ENCODE assay signal across 22 cellular contexts in genomic region chr11:127993788-127994187, GRCh38.
DNase-seq lines count a peak whose midpoint lies in the region; ATAC-seq and TF ChIP-seq lines count a peak whose summit lies in the region.
"Had no signal": no experiment of that assay in that cellular context is flagged by ENCODE, and none has a peak within 500 bp of the region (broad histone marks: within the 10 kb centered on the region; RNA-seq: fewer than 3 reads in every experiment).

No MANE protein-coding gene starts in this region.

- H3K4me2 ChIP-seq in H9 (ENCODE audit: insufficient read depth, insufficient read length, low read length) (no peak overlapping the region), mesenchymal stem cell (ENCODE audit: low read length, poor library complexity, severe bottlenecking) (no peak overlapping the region)
- H3K4me2 ChIP-seq: BLaER1, PC-9 had no signal

- no peak overlapping the region for H4K91ac ChIP-seq in H9 (ENCODE audit: insufficient read length, low read depth, low read length)
- peak overlapping the region; percentile 40 for H4K91ac ChIP-seq in mesenchymal stem cell (ENCODE audit: low read length)

- H4K20me1 ChIP-seq in H9 (ENCODE audit: control insufficient read depth, insufficient read depth, insufficient read length): no peaks in the 10 kb centered on the region
- H4K20me1 ChIP-seq: BLaER1 had no signal

- no CpG with 5 or more reads among the region's 7 CpGs for WGBS in H9 (ENCODE audit: extremely low coverage, insufficient read length, low lambda C conversion rate)
- 93% methylated on average over 7 of the region's 7 CpGs for WGBS in mesenchymal stem cell

- H3K4me3 Mint-ChIP-seq in H9 (no peak overlapping the region), WTC11 (no peak overlapping the region)
- H3K4me3 Mint-ChIP-seq: activated naive CD8-positive, alpha-beta T cell; central memory CD8-positive, alpha-beta T cell; stimulated activated naive CD8-positive, alpha-beta T cell treated with anti-CD3 and anti-CD28 coated beads, Interleukin-15, amount 100 ng/mL, for 72 hours had no signal

- H3K36me3 ChIP-seq in mesenchymal stem cell (ENCODE audit: control insufficient read depth in 1 of 2, insufficient read depth in 2 of 2, low read depth in 1 of 2, low read length in 2 of 2): no peaks in the 10 kb centered on the region
- H3K36me3 ChIP-seq: BLaER1 had no signal

- no peaks in the 10 kb centered on the region for H3K9me3 Mint-ChIP-seq in H9
- H3K9me3 Mint-ChIP-seq in WTC11: no peaks in the 10 kb centered on the region
- H3K9me3 Mint-ChIP-seq: central memory CD8-positive, alpha-beta T cell; stimulated activated naive CD8-positive, alpha-beta T cell treated with anti-CD3 and anti-CD28 coated beads, Interleukin-15, amount 100 ng/mL, for 72 hours had no signal

- no peak overlapping the region for H2AFZ ChIP-seq in H9 (ENCODE audit: low read length)
- no peak overlapping the region for H2AFZ ChIP-seq in mesenchymal stem cell (ENCODE audit: low read depth, low read length)
- H2AFZ ChIP-seq: PC-9 had no signal

- H3T11ph ChIP-seq in H9 (ENCODE audit: low read length): no peak overlapping the region

- no peak overlapping the region for H3K23ac ChIP-seq in H9 (ENCODE audit: insufficient read length, low read depth, low read length)
- H3K23ac ChIP-seq in mesenchymal stem cell (ENCODE audit: low read length in 2 of 2): no peak overlapping the region

- H3K56ac ChIP-seq in H9 (ENCODE audit: insufficient read length, low read depth, low read length): no peak overlapping the region

- no peaks in the 10 kb centered on the region for H3K36me3 Mint-ChIP-seq in H9 (ENCODE audit: insufficient read depth in 1 of 3, low read depth in 3 of 3)
- H3K36me3 Mint-ChIP-seq in WTC11: no peaks in the 10 kb centered on the region

- H3K14ac ChIP-seq in H9 (ENCODE audit: insufficient read depth, low read length) (no peak overlapping the region), mesenchymal stem cell (ENCODE audit: low read length in 2 of 2) (peak overlapping the region in 1 of 2 experiments; percentile 26)

- no peak overlapping the region for H3K4ac ChIP-seq in H9 (ENCODE audit: low read depth, low read length)
- no peak overlapping the region for H3K4ac ChIP-seq in mesenchymal stem cell (ENCODE audit: low read depth in 1 of 2, low read length in 2 of 2)

- H3K23me2 ChIP-seq in H9 (ENCODE audit: insufficient read length, low read depth, low read length, poor library complexity, severe bottlenecking): no peaks in the 10 kb centered on the region

- H3K27me3 ChIP-seq in H9 (ENCODE audit: insufficient read depth, low read length): no peaks in the 10 kb centered on the region
- no peaks in the 10 kb centered on the region for H3K27me3 ChIP-seq in mesenchymal stem cell (ENCODE audit: control insufficient read depth in 1 of 2, insufficient read depth in 1 of 2, low read length in 2 of 2)
- H3K27me3 ChIP-seq: BLaER1 had no signal

- H4K5ac ChIP-seq in H9 (ENCODE audit: insufficient read length, low read depth, low read length): no peak overlapping the region

- no peak overlapping the region for H2BK12ac ChIP-seq in H9 (ENCODE audit: insufficient read length, low read depth, low read length)
- H2BK12ac ChIP-seq in mesenchymal stem cell (ENCODE audit: low read length in 2 of 2): no peak overlapping the region

- no peaks in the 10 kb centered on the region for H3K4me1 ChIP-seq in H9 (ENCODE audit: insufficient read depth, low read length)
- H3K4me1 ChIP-seq in mesenchymal stem cell (ENCODE audit: control insufficient read depth, insufficient read depth, low read depth, low read length): peaks cover 6% of the 10 kb centered on the region
- H3K4me1 ChIP-seq: BLaER1 had no signal

- H4K8ac ChIP-seq in H9 (replicated peaks; ENCODE audit: insufficient read length, low read depth, low read length): no peak overlapping the region
- H4K8ac ChIP-seq in mesenchymal stem cell (ENCODE audit: low read length): no peak overlapping the region

- H2AK5ac ChIP-seq in H9 (ENCODE audit: insufficient read length, low read length) (no peak overlapping the region), mesenchymal stem cell (ENCODE audit: low read length, severe bottlenecking) (peak overlapping the region; percentile 83)

- no peaks in the 10 kb centered on the region for H3K9me3 ChIP-seq in H9 (ENCODE audit: control insufficient read depth, low read depth, low read length)
- no peaks in the 10 kb centered on the region for H3K9me3 ChIP-seq in mesenchymal stem cell (ENCODE audit: control insufficient read depth, low read length)
- H3K9me3 ChIP-seq: BLaER1 had no signal

- no peak overlapping the region for H2BK120ac ChIP-seq in H9 (ENCODE audit: low read depth, low read length, poor library complexity, severe bottlenecking)
- no peak overlapping the region for H2BK120ac ChIP-seq in mesenchymal stem cell (ENCODE audit: low read depth, low read length)

- POLR2A ChIA-PET in WTC11 (lab: Charles Lee): no interaction called here

- no peak overlapping the region for H3K9ac ChIP-seq in H9 (ENCODE audit: extremely low read depth, insufficient read length, low read length)
- no peak overlapping the region for H3K9ac ChIP-seq in mesenchymal stem cell (ENCODE audit: low read length)
- H3K9ac ChIP-seq: BLaER1 had no signal

- H3K18ac ChIP-seq in H9 (ENCODE audit: insufficient read length, low read depth, low read length) (no peak overlapping the region), mesenchymal stem cell (ENCODE audit: low read depth in 1 of 2, low read length in 2 of 2) (no peak overlapping the region)

- H2BK20ac ChIP-seq in H9 (ENCODE audit: low read depth, low read length, poor library complexity, severe bottlenecking): no peak overlapping the region

- ATAC-seq in WTC11 (peak; percentile 97), GM19452 (IDR thresholded peaks at IDR 0.05; ENCODE audit: unreplicated experiment) (no peak)
- ATAC-seq: GM12878; stimulated activated naive CD8-positive, alpha-beta T cell treated with anti-CD3 and anti-CD28 coated beads, Interleukin-15, amount 100 ng/mL, for 72 hours had no signal

- H3K79me1 ChIP-seq in H9 (ENCODE audit: insufficient read depth, low read depth, low read length, poor library complexity, severe bottlenecking): no peaks in the 10 kb centered on the region
- H3K79me1 ChIP-seq in mesenchymal stem cell (replicated peaks; ENCODE audit: low read length, poor library complexity, severe bottlenecking): no peaks in the 10 kb centered on the region

- H2BK15ac ChIP-seq in H9 (ENCODE audit: low read depth, low read length): no peak overlapping the region
- no peak overlapping the region for H2BK15ac ChIP-seq in mesenchymal stem cell (ENCODE audit: low read depth, poor library complexity, severe bottlenecking)

- CTCF ChIA-PET in WTC11 (lab: Charles Lee): interaction anchor here (0.6 to 1.0 kb wide), 2 partner anchors 150 to 432 kb away, joined by 3 to 4 read pairs; no protein-coding TSS in a partner anchor

- H3K79me2 ChIP-seq in H9 (ENCODE audit: insufficient read depth, low read length): no peaks in the 10 kb centered on the region

- DNase-seq in AG10803 (ENCODE audit: low read depth) (no peak), H9 (peak; percentile 51), WTC11 (ENCODE audit: low spot score) (peak; percentile 47), mesenchymal stem cell (no peak), NCI-H345 (lab: John Stamatoyannopoulos, UW) (no peak), NCI-H446 (lab: John Stamatoyannopoulos, UW) (no peak), dermis blood vessel endothelial cell (no peak)
- DNase-seq: activated CD4-positive, CD25-positive, alpha-beta regulatory T cell; DMS79 treated with DMSO at 0.1 percent for 48 hours; islet precursor cell; KG1; NCI-H1436 treated with DMSO at 0.1 percent for 48 hours; NCI-H510A treated with DMSO at 0.1 percent for 48 hours; occipital lobe; PC-9; small intestine; stimulated activated naive CD8-positive, alpha-beta T cell treated with anti-CD3 and anti-CD28 coated beads, Interleukin-15, amount 100 ng/mL, for 72 hours had no signal

- no peak overlapping the region for H2BK5ac ChIP-seq in H9 (ENCODE audit: insufficient read length, low read length)
- no peak overlapping the region for H2BK5ac ChIP-seq in mesenchymal stem cell (ENCODE audit: low read depth, low read length, poor library complexity, severe bottlenecking)

- no peak overlapping the region for H3K27ac Mint-ChIP-seq in H9
- no peak overlapping the region for H3K27ac Mint-ChIP-seq in WTC11
- H3K27ac Mint-ChIP-seq: activated naive CD8-positive, alpha-beta T cell; stimulated activated naive CD8-positive, alpha-beta T cell treated with anti-CD3 and anti-CD28 coated beads, Interleukin-15, amount 100 ng/mL, for 72 hours had no signal

- no peak overlapping the region for H3K27ac ChIP-seq in H9 (ENCODE audit: insufficient read length, low read depth, low read length)
- no peak overlapping the region for H3K27ac ChIP-seq in mesenchymal stem cell (ENCODE audit: low read length, poor library complexity, severe bottlenecking)
- H3K27ac ChIP-seq: BLaER1, PC-9 had no signal

- H3K4me1 Mint-ChIP-seq in H9: no peaks in the 10 kb centered on the region
- H3K4me1 Mint-ChIP-seq in WTC11: no peaks in the 10 kb centered on the region
- H3K4me1 Mint-ChIP-seq: central memory CD8-positive, alpha-beta T cell; stimulated activated naive CD8-positive, alpha-beta T cell treated with anti-CD3 and anti-CD28 coated beads, Interleukin-15, amount 100 ng/mL, for 72 hours had no signal

- no peaks in the 10 kb centered on the region for H3K27me3 Mint-ChIP-seq in H9 (ENCODE audit: low read depth)
- H3K27me3 Mint-ChIP-seq in WTC11 (ENCODE audit: low read depth): no peaks in the 10 kb centered on the region

- TF ChIP-seq CTCF in AG10803 (conservative IDR thresholded peaks at IDR 0.05; ENCODE audit: low read length) (peak; percentile 22), H9 (conservative IDR thresholded peaks at IDR 0.05) (peak; percentile 65), WTC11 (IDR thresholded peaks at IDR 0.05) (no peak)

- H3K4me3 ChIP-seq in AG10803 (ENCODE audit: low read length): no peak overlapping the region
- peak overlapping the region in 1 of 2 experiments; percentile 30 for H3K4me3 ChIP-seq in mesenchymal stem cell (ENCODE audit: insufficient read depth in 1 of 2, low read depth in 1 of 2, low read length in 2 of 2)
- H3K4me3 ChIP-seq: BLaER1, GM12878, PC-9 had no signal

TF ChIP-seq in WTC11, 78 proteins besides CTCF, POLR2A, EP300 and RAD21:
- TF ChIP-seq GRHL2 (CRISPR knock-in tag; IDR thresholded peaks at IDR 0.05; ENCODE audit: insufficient replicate concordance, severe bottlenecking) (no peak), ZNF121 (CRISPR knock-in tag; IDR thresholded peaks at IDR 0.05) (peak; percentile 25; the same call in 1 of the 2 replicates)

Comparison
In these comparisons a context has a peak if more than half of its experiments do, and no peak if none do; other contexts are left out.
1. DNase-seq: peak in H9 (single experiment) and WTC11 (single experiment); none in AG10803 (single experiment), mesenchymal stem cell (single experiment), NCI-H345 (single experiment), NCI-H446 (0 of 2) and dermis blood vessel endothelial cell (single experiment).